Comparison of ENCODE assay signal across 9 cellular contexts in genomic region chr12:4849024-4849594, GRCh38.
DNase-seq lines count a peak whose midpoint lies in the region; ATAC-seq and TF ChIP-seq lines count a peak whose summit lies in the region.
"Had no signal": no experiment of that assay in that cellular context is flagged by ENCODE, and none has a peak within 500 bp of the region (broad histone marks: within the 10 kb centered on the region; RNA-seq: fewer than 3 reads in every experiment).

No MANE protein-coding gene starts in this region.

- peak; percentile 77 for TF ChIP-seq CTCF in natural killer cell (IDR thresholded peaks at IDR 0.05)
- peak; percentile 67 to 79 for TF ChIP-seq CTCF in brain (conservative IDR thresholded peaks at IDR 0.05)
- TF ChIP-seq CTCF in lower lobe of right lung (IDR thresholded peaks at IDR 0.05) = peak; percentile 59

- no peak overlapping the region for H3K4me3 ChIP-seq in lower lobe of right lung

- no peaks in the 10 kb centered on the region for H3K4me1 ChIP-seq in lower lobe of right lung

- H3K4me3 Mint-ChIP-seq in natural killer cell (no peak overlapping the region), brain (no peak overlapping the region)
- no peak overlapping the region for H3K4me3 Mint-ChIP-seq in natural killer cell treated with Interleukin-12 subunit alpha and Interleukin-12 subunit beta and Interleukin-15 and Interleukin-18, amount 100 ng/mL, for 72 hours
- H3K4me3 Mint-ChIP-seq: central memory CD8-positive, alpha-beta T cell had no signal

- H3K27me3 Mint-ChIP-seq in natural killer cell (ENCODE audit: low read depth in 2 of 2) = peaks cover 2 to 10% of the 10 kb centered on the region in 2 donors
- H3K27me3 Mint-ChIP-seq in natural killer cell treated with Interleukin-12 subunit alpha and Interleukin-12 subunit beta and Interleukin-15 and Interleukin-18, amount 100 ng/mL, for 72 hours = peaks cover 0 to 12% of the 10 kb centered on the region in 2 donors
- no peaks in the 10 kb centered on the region for H3K27me3 Mint-ChIP-seq in brain

- H3K9me3 ChIP-seq in lower lobe of right lung = no peaks in the 10 kb centered on the region

- no peaks in the 10 kb centered on the region for H3K36me3 ChIP-seq in lower lobe of right lung

- H3K36me3 Mint-ChIP-seq in natural killer cell (no peaks in the 10 kb centered on the region), brain (peaks cover 9% of the 10 kb centered on the region)
- H3K36me3 Mint-ChIP-seq in natural killer cell treated with Interleukin-12 subunit alpha and Interleukin-12 subunit beta and Interleukin-15 and Interleukin-18, amount 100 ng/mL, for 72 hours = no peaks in the 10 kb centered on the region

- H3K9me3 Mint-ChIP-seq in natural killer cell (peaks cover 0 to 2% of the 10 kb centered on the region in 2 donors), brain (no peaks in the 10 kb centered on the region)
- no peaks in the 10 kb centered on the region for H3K9me3 Mint-ChIP-seq in natural killer cell treated with Interleukin-12 subunit alpha and Interleukin-12 subunit beta and Interleukin-15 and Interleukin-18, amount 100 ng/mL, for 72 hours
- H3K9me3 Mint-ChIP-seq: central memory CD8-positive, alpha-beta T cell had no signal

- intact Hi-C loops in natural killer cell (cut with micrococcal nuclease) = no loop called here
- intact Hi-C loops in lower lobe of right lung (cut with DNase I) = no loop called here

- ATAC-seq in natural killer cell (peak in 2 of 3 donors; percentile 56 to 70), lower lobe of right lung (no peak), GM18907 (IDR thresholded peaks at IDR 0.05; ENCODE audit: unreplicated experiment) (no peak)
- no peak for ATAC-seq in natural killer cell treated with Interleukin-12 subunit alpha and Interleukin-12 subunit beta and Interleukin-15 and Interleukin-18, amount 100 ng/mL, for 72 hours

- DNase-seq in natural killer cell (no peak), NCI-H146 (lab: John Stamatoyannopoulos, UW) (peak; percentile 37), lower lobe of right lung (no peak), KG1 (lab: John Stamatoyannopoulos, UW) (no peak)
- no peak for DNase-seq in natural killer cell treated with Interleukin-12 subunit alpha and Interleukin-12 subunit beta and Interleukin-15 and Interleukin-18, amount 100 ng/mL, for 72 hours (ENCODE audit: low spot score)
- DNase-seq in activated T-cell treated with anti-CD3 and anti-CD28 coated beads, Interleukin-2, amount 50 U/mL, for 48 hours = no peak

- H3K27ac Mint-ChIP-seq in natural killer cell = no peak overlapping the region
- no peak overlapping the region for H3K27ac Mint-ChIP-seq in natural killer cell treated with Interleukin-12 subunit alpha and Interleukin-12 subunit beta and Interleukin-15 and Interleukin-18, amount 100 ng/mL, for 72 hours
- H3K27ac Mint-ChIP-seq in brain = peak overlapping the region in 1 of 5 experiments; percentile 71

- H3K4me1 Mint-ChIP-seq in natural killer cell = no peaks in the 10 kb centered on the region
- no peaks in the 10 kb centered on the region for H3K4me1 Mint-ChIP-seq in natural killer cell treated with Interleukin-12 subunit alpha and Interleukin-12 subunit beta and Interleukin-15 and Interleukin-18, amount 100 ng/mL, for 72 hours (ENCODE audit: low read depth in 2 of 2)
- H3K4me1 Mint-ChIP-seq in brain = no peaks in the 10 kb centered on the region
- H3K4me1 Mint-ChIP-seq: central memory CD8-positive, alpha-beta T cell had no signal

- H3K27ac ChIP-seq in lower lobe of right lung = no peak overlapping the region

- H3K27me3 ChIP-seq in lower lobe of right lung (ENCODE audit: low read depth) = no peaks in the 10 kb centered on the region

Comparison
In these comparisons a context has a peak if more than half of its experiments do, and no peak if none do; other contexts are left out.
1. ATAC-seq: peak in natural killer cell (2 of 3); none in natural killer cell treated with Interleukin-12 subunit alpha and Interleukin-12 subunit beta and Interleukin-15 and Interleukin-18, amount 100 ng/mL, for 72 hours (0 of 2), lower lobe of right lung (0 of 2) and GM18907 (single experiment).
2. Peak in every context shown above with its lines, with median percentiles within 50 percentile points of each other: CTCF ChIP-seq.